ENCODE assay signal across 11 cellular contexts in genomic region chrX:71085900-71086299, GRCh38. TPM values are rescaled to one million over a fixed set of nuclear protein-coding genes. Genes with fewer than 3 reads are reported as not detected.
"Had no signal": no experiment of that assay in that cellular context is flagged by ENCODE, and none has a peak within 500 bp of the region (broad histone marks: within the 10 kb centered on the region; RNA-seq: fewer than 3 reads in every experiment).

No MANE protein-coding gene starts in this region.

- H2AFZ ChIP-seq: GM23248 had no signal

- DNase-seq: GM23248, GOT3, H7, KBM-7 had no signal

- H3K9me3 Mint-ChIP-seq: IgD-negative memory B cell had no signal

- H3K4me1 Mint-ChIP-seq: IgD-negative memory B cell had no signal

- H3K27ac Mint-ChIP-seq: IgD-negative memory B cell had no signal

- FAIRE-seq: HTR-8/SVneo had no signal

- H3K36me3 Mint-ChIP-seq: IgD-negative memory B cell had no signal

- H3K9me3 ChIP-seq: HAP-1 had no signal

- H3K4me2 ChIP-seq: KMS-11 had no signal

- H3K27ac ChIP-seq: GM23248, KMS-11 had no signal

- ATAC-seq: HCT116 had no signal

- H3K4me3 ChIP-seq: GM23248, HAP-1 had no signal

- H3K4me3 Mint-ChIP-seq: IgD-negative memory B cell had no signal

- H3K27me3 Mint-ChIP-seq: IgD-negative memory B cell had no signal

- H3K36me3 ChIP-seq: HAP-1 had no signal

- H3K9ac ChIP-seq: GM23248, KMS-11 had no signal

RNA-seq across cellular contexts. Expression of gene CXorf65, which starts 20.6 kb away (rescaled TPM):
- total RNA-seq: GM23248, H4, HT-29 had no signal
- polyA plus RNA-seq: GM23248 had no signal

RNA-seq across cellular contexts. Expression of gene IL2RG, which starts 25.5 kb away (rescaled TPM):
- total RNA-seq: GM23248, H4, H7, HT-29 had no signal
